23 cellular contexts compared by ENCODE assay signal in the genomic region with DNA sequence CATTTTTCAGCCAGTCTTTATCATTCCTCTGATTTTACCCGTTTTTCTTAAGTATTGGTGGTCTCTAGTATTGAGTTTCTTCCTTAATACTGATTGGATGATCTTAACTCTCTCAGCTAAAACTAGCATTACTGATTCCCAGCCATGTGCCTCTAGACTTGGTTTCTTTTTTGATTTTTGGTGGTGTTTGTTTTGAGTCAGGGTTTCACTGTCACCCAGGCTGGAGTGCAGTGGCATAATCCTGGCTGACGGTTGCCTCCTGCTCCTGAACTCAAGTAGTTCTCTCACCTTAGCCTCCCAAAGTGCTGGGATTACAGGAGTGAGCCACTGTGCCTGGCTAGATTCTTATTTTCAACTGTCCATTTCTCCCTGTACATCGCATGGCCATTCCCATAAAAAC. TPM values are rescaled to one million over a fixed set of nuclear protein-coding genes. Genes with fewer than 3 reads are reported as not detected.
A peak's percentile ranks its signal among the peaks of the same experiment; 100 is the strongest.
DNase-seq lines count a peak whose midpoint lies in the region; ATAC-seq and TF ChIP-seq lines count a peak whose summit lies in the region.
"Had no signal": no experiment of that assay in that cellular context is flagged by ENCODE, and none has a peak within 500 bp of the region (broad histone marks: within the 10 kb centered on the region; RNA-seq: fewer than 3 reads in every experiment).

No MANE protein-coding gene starts in this region.

- H3K36me3 Mint-ChIP-seq in activated CD4-positive, alpha-beta memory T cell treated with anti-CD3 and anti-CD28 coated beads for 36 hours: no peaks in the 10 kb centered on the region
- H3K36me3 Mint-ChIP-seq in activated CD4-positive, alpha-beta memory T cell treated with anti-CD3 and anti-CD28 coated beads, Interleukin-2, amount 10 ng/mL, durations not matched to agents 7 days and 5 days (ENCODE audit: low read depth): no peaks in the 10 kb centered on the region
- H3K36me3 Mint-ChIP-seq in progenitor cell of endocrine pancreas (ENCODE audit: insufficient read depth): no peaks in the 10 kb centered on the region
- H3K36me3 Mint-ChIP-seq: CD14-positive monocyte, T-cell had no signal

- no peak for TF ChIP-seq CTCF in progenitor cell of endocrine pancreas (IDR thresholded peaks at IDR 0.05; ENCODE audit: unreplicated experiment)

- H3K4me2 ChIP-seq in mesenchymal stem cell (ENCODE audit: low read length, poor library complexity, severe bottlenecking): no peak overlapping the region

- CTCF ChIA-PET in activated CD4-positive, alpha-beta memory T cell treated with anti-CD3 and anti-CD28 coated beads for 36 hours (lab: Charles Lee): interaction anchor here (0.6 to 5.3 kb wide), 9 partner anchors 20 to 916 kb away, joined by 3 to 44 read pairs (median 4); no protein-coding TSS in a partner anchor
- CTCF ChIA-PET in activated CD4-positive, alpha-beta memory T cell treated with anti-CD3 and anti-CD28 coated beads, Interleukin-2, amount 10 ng/mL, durations not matched to agents 7 days and 5 days (lab: Charles Lee): interaction anchor here (0.5 to 5.1 kb wide), 9 partner anchors 13 to 199 kb away, joined by 3 to 48 read pairs (median 7); no protein-coding TSS in a partner anchor

- H3K23ac ChIP-seq in mesenchymal stem cell (ENCODE audit: low read length in 2 of 2): no peak overlapping the region

- H4K8ac ChIP-seq in mesenchymal stem cell (ENCODE audit: low read length): no peak overlapping the region

- H2BK15ac ChIP-seq in mesenchymal stem cell (ENCODE audit: low read depth, poor library complexity, severe bottlenecking): no peak overlapping the region

- POLR2A ChIA-PET in activated CD4-positive, alpha-beta memory T cell treated with anti-CD3 and anti-CD28 coated beads for 36 hours (lab: Charles Lee): interaction anchor here (0.7 kb wide), 1 partner anchor 20 kb away, joined by 3 read pairs; no protein-coding TSS in a partner anchor
- POLR2A ChIA-PET in activated CD4-positive, alpha-beta memory T cell treated with anti-CD3 and anti-CD28 coated beads, Interleukin-2, amount 10 ng/mL, durations not matched to agents 7 days and 5 days (lab: Charles Lee): interaction anchor here (1.4 to 1.5 kb wide), 2 partner anchors 20 to 60 kb away, joined by 4 to 8 read pairs; no protein-coding TSS in a partner anchor

- peak; percentile 30 for DNase-seq in activated CD4-positive, alpha-beta memory T cell treated with anti-CD3 and anti-CD28 coated beads for 36 hours
- no peak for DNase-seq in activated CD4-positive, alpha-beta memory T cell treated with anti-CD3 and anti-CD28 coated beads, Interleukin-2, amount 10 ng/mL, durations not matched to agents 7 days and 5 days
- DNase-seq in mesenchymal stem cell: no peak
- DNase-seq in GM03348 (ENCODE audit: low spot score): no peak
- DNase-seq in progenitor cell of endocrine pancreas (ENCODE audit: low spot score, unreplicated experiment): no peak
- no peak for DNase-seq in HUDEP-2 (lab: John Stamatoyannopoulos, UW; ENCODE audit: unreplicated experiment in 76 of 76)
- DNase-seq: activated gamma-delta T cell; DMS79 treated with DMSO at 0.1 percent for 48 hours; foreskin keratinocyte; HCEC 1CT; left ventricle myocardium superior; stimulated activated naive CD4-positive, alpha-beta T cell; T-cell; upper lobe of right lung had no signal

- no peaks in the 10 kb centered on the region for H3K36me3 ChIP-seq in mesenchymal stem cell (ENCODE audit: control insufficient read depth in 1 of 2, insufficient read depth in 2 of 2, low read depth in 1 of 2, low read length in 2 of 2)
- H3K36me3 ChIP-seq: upper lobe of right lung had no signal

- peaks cover 10 to 32% of the 10 kb centered on the region in 2 experiments for H3K27me3 ChIP-seq in mesenchymal stem cell (ENCODE audit: control insufficient read depth in 1 of 2, insufficient read depth in 1 of 2, low read length in 2 of 2)

- H2AFZ ChIP-seq in mesenchymal stem cell (ENCODE audit: low read depth, low read length): no peak overlapping the region

- no peak overlapping the region for H2BK120ac ChIP-seq in mesenchymal stem cell (ENCODE audit: low read depth, low read length)

- H3K4me1 ChIP-seq in mesenchymal stem cell (ENCODE audit: control insufficient read depth, insufficient read depth, low read depth, low read length): peaks cover 2% of the 10 kb centered on the region
- H3K4me1 ChIP-seq: foreskin keratinocyte, upper lobe of right lung had no signal

- peaks cover 7% of the 10 kb centered on the region for H3K4me1 Mint-ChIP-seq in activated CD4-positive, alpha-beta memory T cell treated with anti-CD3 and anti-CD28 coated beads for 36 hours (ENCODE audit: low read depth)
- H3K4me1 Mint-ChIP-seq in activated CD4-positive, alpha-beta memory T cell treated with anti-CD3 and anti-CD28 coated beads, Interleukin-2, amount 10 ng/mL, durations not matched to agents 7 days and 5 days: peaks cover 14% of the 10 kb centered on the region
- H3K4me1 Mint-ChIP-seq in progenitor cell of endocrine pancreas (ENCODE audit: low read depth): no peaks in the 10 kb centered on the region
- H3K4me1 Mint-ChIP-seq: T-cell had no signal

- peak; percentile 69 for ATAC-seq in GM21619 (IDR thresholded peaks at IDR 0.05; ENCODE audit: unreplicated experiment)
- ATAC-seq in HG03175 (IDR thresholded peaks at IDR 0.05; ENCODE audit: unreplicated experiment): peak; percentile 51
- ATAC-seq: foreskin keratinocyte, left ventricle myocardium superior, T-cell, upper lobe of right lung had no signal

- 75% methylated on average over 2 of the region's 3 CpGs for WGBS in mesenchymal stem cell

- no peaks in the 10 kb centered on the region for H3K79me1 ChIP-seq in mesenchymal stem cell (replicated peaks; ENCODE audit: low read length, poor library complexity, severe bottlenecking)

- H3K4me3 Mint-ChIP-seq in activated CD4-positive, alpha-beta memory T cell treated with anti-CD3 and anti-CD28 coated beads for 36 hours: no peak overlapping the region
- H3K4me3 Mint-ChIP-seq in activated CD4-positive, alpha-beta memory T cell treated with anti-CD3 and anti-CD28 coated beads, Interleukin-2, amount 10 ng/mL, durations not matched to agents 7 days and 5 days: no peak overlapping the region
- H3K4me3 Mint-ChIP-seq in progenitor cell of endocrine pancreas (ENCODE audit: low read depth): no peak overlapping the region
- H3K4me3 Mint-ChIP-seq: CD14-positive monocyte, T-cell had no signal

- H3K4ac ChIP-seq in mesenchymal stem cell (ENCODE audit: low read depth in 1 of 2, low read length in 2 of 2): no peak overlapping the region

- no peak overlapping the region for H2BK12ac ChIP-seq in mesenchymal stem cell (ENCODE audit: low read length in 2 of 2)

- no peaks in the 10 kb centered on the region for H3K9me3 ChIP-seq in mesenchymal stem cell (ENCODE audit: control insufficient read depth, low read length)
- H3K9me3 ChIP-seq: upper lobe of right lung had no signal

- peaks cover 8% of the 10 kb centered on the region for H3K27me3 Mint-ChIP-seq in activated CD4-positive, alpha-beta memory T cell treated with anti-CD3 and anti-CD28 coated beads for 36 hours
- H3K27me3 Mint-ChIP-seq in activated CD4-positive, alpha-beta memory T cell treated with anti-CD3 and anti-CD28 coated beads, Interleukin-2, amount 10 ng/mL, durations not matched to agents 7 days and 5 days: peaks cover 27% of the 10 kb centered on the region
- H3K27me3 Mint-ChIP-seq in progenitor cell of endocrine pancreas: peaks cover 8% of the 10 kb centered on the region

- no peak overlapping the region for H3K18ac ChIP-seq in mesenchymal stem cell (ENCODE audit: low read depth in 1 of 2, low read length in 2 of 2)

- intact Hi-C loops in activated CD4-positive, alpha-beta memory T cell treated with anti-CD3 and anti-CD28 coated beads for 36 hours (cut with micrococcal nuclease): loop anchor here (5.0 kb wide), 2 partner anchors 67 to 147 kb away; partner anchors contain the start of gene KHDC1

- H3K9me3 Mint-ChIP-seq in activated CD4-positive, alpha-beta memory T cell treated with anti-CD3 and anti-CD28 coated beads for 36 hours: no peaks in the 10 kb centered on the region
- no peaks in the 10 kb centered on the region for H3K9me3 Mint-ChIP-seq in activated CD4-positive, alpha-beta memory T cell treated with anti-CD3 and anti-CD28 coated beads, Interleukin-2, amount 10 ng/mL, durations not matched to agents 7 days and 5 days
- no peaks in the 10 kb centered on the region for H3K9me3 Mint-ChIP-seq in progenitor cell of endocrine pancreas (ENCODE audit: low read depth)
- H3K9me3 Mint-ChIP-seq: CD14-positive monocyte, T-cell had no signal

- H3K9ac ChIP-seq in mesenchymal stem cell (ENCODE audit: low read length): peak overlapping the region; percentile 8

- H2BK5ac ChIP-seq in mesenchymal stem cell (ENCODE audit: low read depth, low read length, poor library complexity, severe bottlenecking): no peak overlapping the region

- H3K14ac ChIP-seq in mesenchymal stem cell (ENCODE audit: low read length in 2 of 2): no peak overlapping the region

- no peak overlapping the region for H4K91ac ChIP-seq in mesenchymal stem cell (ENCODE audit: low read length)

- H3K4me3 ChIP-seq in mesenchymal stem cell (ENCODE audit: insufficient read depth in 1 of 2, low read depth in 1 of 2, low read length in 2 of 2): no peak overlapping the region
- H3K4me3 ChIP-seq: skin epidermis, upper lobe of right lung had no signal

- H3K27ac Mint-ChIP-seq in activated CD4-positive, alpha-beta memory T cell treated with anti-CD3 and anti-CD28 coated beads for 36 hours: no peak overlapping the region
- no peak overlapping the region for H3K27ac Mint-ChIP-seq in activated CD4-positive, alpha-beta memory T cell treated with anti-CD3 and anti-CD28 coated beads, Interleukin-2, amount 10 ng/mL, durations not matched to agents 7 days and 5 days
- H3K27ac Mint-ChIP-seq in progenitor cell of endocrine pancreas: no peak overlapping the region
- H3K27ac Mint-ChIP-seq: CD14-positive monocyte, T-cell had no signal

- H2AK5ac ChIP-seq in mesenchymal stem cell (ENCODE audit: low read length, severe bottlenecking): no peak overlapping the region

- no peak overlapping the region for H3K27ac ChIP-seq in mesenchymal stem cell (ENCODE audit: low read length, poor library complexity, severe bottlenecking)
- H3K27ac ChIP-seq: foreskin keratinocyte, RWPE1, skin epidermis, upper lobe of right lung, VCaP had no signal

RNA-seq across cellular contexts. Expression of gene DPPA5, which starts 24.9 kb away (rescaled TPM):
- not detected for total RNA-seq in activated CD4-positive, alpha-beta memory T cell treated with anti-CD3 and anti-CD28 coated beads for 36 hours
- total RNA-seq in activated CD4-positive, alpha-beta memory T cell treated with anti-CD3 and anti-CD28 coated beads, Interleukin-2, amount 10 ng/mL, durations not matched to agents 7 days and 5 days: not detected
- polyA plus RNA-seq in mesenchymal stem cell (2013, experiment 1 of 2): not detected
- polyA plus RNA-seq in mesenchymal stem cell (2013, experiment 2 of 2): not detected
- not detected in 2 replicates for total RNA-seq in progenitor cell of endocrine pancreas
- total RNA-seq: A172, chondrocyte, foreskin keratinocyte, left ventricle myocardium superior, myocyte, T-cell, upper lobe of right lung had no signal
- polyA plus RNA-seq: CD14-positive monocyte, foreskin keratinocyte had no signal

RNA-seq across cellular contexts. Expression of gene KHDC3L, which starts 33.3 kb away (rescaled TPM):
- not detected for total RNA-seq in activated CD4-positive, alpha-beta memory T cell treated with anti-CD3 and anti-CD28 coated beads for 36 hours
- not detected for total RNA-seq in activated CD4-positive, alpha-beta memory T cell treated with anti-CD3 and anti-CD28 coated beads, Interleukin-2, amount 10 ng/mL, durations not matched to agents 7 days and 5 days
- not detected for polyA plus RNA-seq in mesenchymal stem cell (2013, experiment 1 of 2)
- not detected for polyA plus RNA-seq in mesenchymal stem cell (2013, experiment 2 of 2)
- total RNA-seq in progenitor cell of endocrine pancreas: not detected in 2 replicates
- total RNA-seq: A172, chondrocyte, foreskin keratinocyte, left ventricle myocardium superior, myocyte, T-cell, upper lobe of right lung had no signal
- polyA plus RNA-seq: CD14-positive monocyte, foreskin keratinocyte had no signal

RNA-seq across cellular contexts. Expression of gene OOEP, which starts 40.5 kb away (rescaled TPM):
- under 1 TPM in 1 of 2 experiments, not detected in 1; 0.45 TPM for total RNA-seq in activated CD4-positive, alpha-beta memory T cell treated with anti-CD3 and anti-CD28 coated beads for 36 hours
- total RNA-seq in activated CD4-positive, alpha-beta memory T cell treated with anti-CD3 and anti-CD28 coated beads, Interleukin-2, amount 10 ng/mL, durations not matched to agents 7 days and 5 days: under 1 TPM; 0.33 to 0.68 TPM
- not detected for polyA plus RNA-seq in mesenchymal stem cell (2013, experiment 1 of 2)
- polyA plus RNA-seq in mesenchymal stem cell (2013, experiment 2 of 2): not detected
- total RNA-seq in progenitor cell of endocrine pancreas: not detected in 2 replicates
- total RNA-seq: A172, chondrocyte, myocyte had no signal
- polyA plus RNA-seq: CD14-positive monocyte had no signal
